ENCODE assay signal across 16 cellular contexts in genomic region chr22:41078975-41079374, GRCh38.
"Had no signal": no experiment of that assay in that cellular context is flagged by ENCODE, and none has a peak within 500 bp of the region (broad histone marks: within the 10 kb centered on the region; RNA-seq: fewer than 3 reads in every experiment).

No MANE protein-coding gene starts in this region.

- H3K4me1 ChIP-seq: foreskin keratinocyte, lower lobe of right lung, parathyroid adenoma, transverse colon had no signal

- H3K9me3 ChIP-seq: lower lobe of right lung, transverse colon had no signal

- H3K79me2 ChIP-seq: parathyroid adenoma had no signal

- H3K4me3 ChIP-seq: lower lobe of right lung, transverse colon had no signal

- H3K36me3 ChIP-seq: lower lobe of right lung, transverse colon had no signal

- H3K27me3 ChIP-seq: transverse colon had no signal

- H3K36me3 Mint-ChIP-seq: activated naive CD8-positive, alpha-beta T cell treated with anti-CD3 and anti-CD28 coated beads for 36 hours; immature natural killer cell; mesothelial cell of epicardium had no signal

- H2AFZ ChIP-seq: parathyroid adenoma had no signal

- H3K9me3 Mint-ChIP-seq: activated naive CD8-positive, alpha-beta T cell treated with anti-CD3 and anti-CD28 coated beads for 36 hours; dendritic cell treated with granulocyte-macrophage colony-stimulating factor and Interleukin-4, amounts not matched to agents 40 ng/mL and 50 ng/mL, for 4 days; effector memory CD8-positive, alpha-beta T cell; mesothelial cell of epicardium had no signal

- H3K4me3 Mint-ChIP-seq: activated naive CD8-positive, alpha-beta T cell treated with anti-CD3 and anti-CD28 coated beads for 36 hours; dendritic cell treated with granulocyte-macrophage colony-stimulating factor and Interleukin-4, amounts not matched to agents 40 ng/mL and 50 ng/mL, for 4 days; effector memory CD8-positive, alpha-beta T cell; immature natural killer cell; mesothelial cell of epicardium had no signal

- H3K9ac ChIP-seq: parathyroid adenoma had no signal

- DNase-seq: activated CD4-positive, alpha-beta T cell treated with anti-CD3 and anti-CD28 coated beads, Interleukin-2, amount 50 U/mL, for 1 hour; activated CD8-positive, alpha-beta memory T cell treated with anti-CD3 and anti-CD28 coated beads for 24 hours; activated naive CD8-positive, alpha-beta T cell treated with anti-CD3 and anti-CD28 coated beads for 36 hours; cerebellar nuclear complex; effector memory CD8-positive, alpha-beta T cell; foreskin keratinocyte; immature natural killer cell; lower lobe of right lung; stimulated activated CD4-positive, alpha-beta T cell treated with anti-CD3 and anti-CD28 coated beads, Interleukin-15, amount 100 ng/mL, for 24 hours; stimulated activated CD4-positive, alpha-beta T cell treated with anti-CD3 and anti-CD28 coated beads, Interleukin-4, amount 100 ng/mL, for 24 hours; stimulated activated naive CD8-positive, alpha-beta T cell treated with anti-CD3 and anti-CD28 coated beads, Interleukin-15, Interleukin-2, amounts not matched to agents 100 U/mL and 50 U/mL, for 24 hours; transverse colon had no signal

- H3K27ac Mint-ChIP-seq: activated naive CD8-positive, alpha-beta T cell treated with anti-CD3 and anti-CD28 coated beads for 36 hours; dendritic cell treated with granulocyte-macrophage colony-stimulating factor and Interleukin-4, amounts not matched to agents 40 ng/mL and 50 ng/mL, for 4 days; immature natural killer cell; mesothelial cell of epicardium had no signal

- ATAC-seq: activated CD4-positive, CD25-positive, alpha-beta regulatory T cell treated with anti-CD3 and anti-CD28 coated beads, Interleukin-2, amount 50 U/mL, for 24 hours; effector memory CD8-positive, alpha-beta T cell; foreskin keratinocyte; lower lobe of right lung; stimulated activated naive CD8-positive, alpha-beta T cell treated with anti-CD3 and anti-CD28 coated beads, Interleukin-15, Interleukin-2, amounts not matched to agents 100 U/mL and 50 U/mL, for 24 hours had no signal

- H3K4me1 Mint-ChIP-seq: activated naive CD8-positive, alpha-beta T cell treated with anti-CD3 and anti-CD28 coated beads for 36 hours; immature natural killer cell; mesothelial cell of epicardium had no signal

- H3K27ac ChIP-seq: foreskin keratinocyte, lower lobe of right lung, parathyroid adenoma, transverse colon had no signal

- H3K27me3 Mint-ChIP-seq: activated naive CD8-positive, alpha-beta T cell treated with anti-CD3 and anti-CD28 coated beads for 36 hours; dendritic cell treated with granulocyte-macrophage colony-stimulating factor and Interleukin-4, amounts not matched to agents 40 ng/mL and 50 ng/mL, for 4 days had no signal
